ENCODE assay signal across 11 cellular contexts in the genomic region with DNA sequence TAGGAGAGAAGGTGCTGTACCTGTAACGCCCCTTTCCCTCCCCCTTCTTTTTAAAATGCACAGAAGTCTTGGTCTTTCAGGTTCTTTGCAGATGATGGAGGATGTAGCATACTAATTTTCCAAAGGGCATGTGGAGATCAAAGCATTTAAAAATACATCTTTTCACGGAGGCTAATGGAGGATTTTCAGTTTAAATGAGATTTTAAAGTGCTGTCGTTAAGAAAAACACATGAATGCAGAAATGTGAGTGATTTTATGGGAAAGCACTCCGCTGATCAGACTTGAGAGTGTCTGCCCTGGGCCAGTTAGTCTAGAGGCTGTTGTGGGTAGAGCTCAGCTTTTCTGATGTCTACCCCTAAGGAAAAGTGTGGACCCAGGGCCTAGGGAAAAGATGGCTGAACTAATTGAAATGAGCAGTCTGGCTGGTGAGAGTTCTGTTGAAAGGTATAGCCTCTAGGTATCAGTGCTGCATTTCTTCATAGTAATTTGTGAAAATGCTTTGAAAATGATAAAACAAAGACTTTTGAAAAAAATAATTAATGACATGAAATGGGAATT. TPM values are rescaled to one million over a fixed set of nuclear protein-coding genes. Genes with fewer than 3 reads are reported as not detected.
A peak's percentile ranks its signal among the peaks of the same experiment; 100 is the strongest.
DNase-seq lines count a peak whose midpoint lies in the region; ATAC-seq and TF ChIP-seq lines count a peak whose summit lies in the region.
"Had no signal": no experiment of that assay in that cellular context is flagged by ENCODE, and none has a peak within 500 bp of the region (broad histone marks: within the 10 kb centered on the region; RNA-seq: fewer than 3 reads in every experiment).

No MANE protein-coding gene starts in this region.

- 52% methylated on average over 4 of the region's 4 CpGs for WGBS in mammary epithelial cell (ENCODE audit: low coverage, missing lambda C conversion rate)
- WGBS in aorta, 2 donors: 41 to 44% methylated on average over 4 of the region's 4 CpGs
- no CpG with 5 or more reads among the region's 4 CpGs for WGBS in H9 (ENCODE audit: extremely low coverage, insufficient read length, low lambda C conversion rate)

- no peak overlapping the region for H4K5ac ChIP-seq in H9 (ENCODE audit: insufficient read length, low read depth, low read length)

- H3K36me3 Mint-ChIP-seq in mesothelial cell of epicardium (peaks cover 5% of the 10 kb centered on the region), H9 (ENCODE audit: insufficient read depth in 1 of 3, low read depth in 3 of 3) (peaks cover 0 to 6% (median 6%) of the 10 kb centered on the region in 3 experiments; a peak in 4 of 7 replicates)
- H3K36me3 Mint-ChIP-seq: naive B cell had no signal

- in situ Hi-C loops in mammary epithelial cell (cut with MboI; ENCODE audit: low sequenced_read_pairs in 2 of 2): no loop called here

- H3K27me3 Mint-ChIP-seq in mesothelial cell of epicardium (ENCODE audit: low read depth) (no peaks in the 10 kb centered on the region), H9 (ENCODE audit: low read depth) (peaks cover 21% of the 10 kb centered on the region)

- H3K36me3 ChIP-seq in left ventricle myocardium inferior: no peaks in the 10 kb centered on the region
- H3K36me3 ChIP-seq in right atrium auricular region: no peaks in the 10 kb centered on the region
- H3K36me3 ChIP-seq in mammary epithelial cell (ENCODE audit: insufficient read depth, low read length): no peaks in the 10 kb centered on the region
- H3K36me3 ChIP-seq in aorta (ENCODE audit: control insufficient read depth in 1 of 2, insufficient read depth in 2 of 2, low read length in 1 of 2): no peaks in the 10 kb centered on the region

- no peak overlapping the region for H3K23ac ChIP-seq in H9 (ENCODE audit: insufficient read length, low read depth, low read length)

- intact Hi-C loops in left ventricle myocardium inferior (cut with micrococcal nuclease) (no loop called here), mammary epithelial cell (cut with micrococcal nuclease) (no loop called here), aorta (cut with DNase I) (no loop called here), posterior cingulate gyrus (cut with DNase I) (no loop called here)

- CTCF ChIA-PET in mammary epithelial cell (lab: Charles Lee; ENCODE audit: low non-redundant PET): no interaction called here

- peaks cover 13% of the 10 kb centered on the region for H3K23me2 ChIP-seq in H9 (ENCODE audit: insufficient read length, low read depth, low read length, poor library complexity, severe bottlenecking)

- no peak overlapping the region for H3K14ac ChIP-seq in H9 (ENCODE audit: insufficient read depth, low read length)

- H2AK5ac ChIP-seq in H9 (ENCODE audit: insufficient read length, low read length): no peak overlapping the region

- H2BK5ac ChIP-seq in H9 (ENCODE audit: insufficient read length, low read length): no peak overlapping the region

- H3K4ac ChIP-seq in H9 (ENCODE audit: low read depth, low read length): no peak overlapping the region

- no peak overlapping the region for H4K8ac ChIP-seq in H9 (replicated peaks; ENCODE audit: insufficient read length, low read depth, low read length)

- H4K20me1 ChIP-seq in mammary epithelial cell (ENCODE audit: insufficient read depth, low read length): peaks cover 5% of the 10 kb centered on the region
- no peaks in the 10 kb centered on the region for H4K20me1 ChIP-seq in H9 (ENCODE audit: control insufficient read depth, insufficient read depth, insufficient read length)

- H3K27ac Mint-ChIP-seq in mesothelial cell of epicardium: peak overlapping the region; percentile 97
- H3K27ac Mint-ChIP-seq in H9: no peak overlapping the region; a peak in 1 of 7 replicates
- H3K27ac Mint-ChIP-seq: naive B cell had no signal

- H2BK12ac ChIP-seq in H9 (ENCODE audit: insufficient read length, low read depth, low read length): no peak overlapping the region

- peak overlapping the region; percentile 84 for H3K4me3 ChIP-seq in left ventricle myocardium inferior
- peak overlapping the region in 1 of 2 donors; percentile 81 for H3K4me3 ChIP-seq in right atrium auricular region
- H3K4me3 ChIP-seq in mammary epithelial cell (replicated peaks in 1 of 3; ENCODE audit: insufficient read depth in 1 of 3, low read depth in 2 of 3, low read length in 3 of 3): peak overlapping the region; percentile 11 to 89 (median 52)
- peak overlapping the region in 1 of 2 donors; percentile 99 for H3K4me3 ChIP-seq in aorta (ENCODE audit: low read length in 2 of 2)

- H3K9me3 ChIP-seq in left ventricle myocardium inferior (replicated peaks) (no peaks in the 10 kb centered on the region), right atrium auricular region (no peaks in the 10 kb centered on the region), mammary epithelial cell (replicated peaks; ENCODE audit: insufficient read depth, low read length) (no peaks in the 10 kb centered on the region), aorta (ENCODE audit: control insufficient read depth, low read length) (no peaks in the 10 kb centered on the region), H9 (ENCODE audit: control insufficient read depth, low read depth, low read length) (no peaks in the 10 kb centered on the region)

- no peak for DNase-seq in left ventricle myocardium inferior
- no peak for DNase-seq in right atrium auricular region (ENCODE audit: low spot score)
- no peak for DNase-seq in mammary epithelial cell
- no peak for DNase-seq in mesothelial cell of epicardium (ENCODE audit: low spot score in 2 of 2, unreplicated experiment in 2 of 2)
- DNase-seq in aorta: no peak
- DNase-seq in H9: no peak
- no peak for DNase-seq in posterior cingulate gyrus
- DNase-seq: anterior cingulate cortex, naive B cell, NCI-H510A had no signal

- no peak overlapping the region for H3T11ph ChIP-seq in H9 (ENCODE audit: low read length)

- H3K4me2 ChIP-seq in mammary epithelial cell (ENCODE audit: insufficient read depth, low read depth, low read length): peak overlapping the region; percentile 77
- H3K4me2 ChIP-seq in H9 (ENCODE audit: insufficient read depth, insufficient read length, low read length): no peak overlapping the region

- no peak overlapping the region for H2BK120ac ChIP-seq in H9 (ENCODE audit: low read depth, low read length, poor library complexity, severe bottlenecking)

- H3K27me3 ChIP-seq in left ventricle myocardium inferior (ENCODE audit: low read depth): no peaks in the 10 kb centered on the region
- H3K27me3 ChIP-seq in right atrium auricular region: no peaks in the 10 kb centered on the region
- H3K27me3 ChIP-seq in mammary epithelial cell (ENCODE audit: insufficient read depth, low read length): no peaks in the 10 kb centered on the region
- H3K27me3 ChIP-seq in aorta (ENCODE audit: control insufficient read depth in 1 of 2, insufficient read depth in 2 of 2, low read length in 1 of 2): no peaks in the 10 kb centered on the region
- H3K27me3 ChIP-seq in H9 (ENCODE audit: insufficient read depth, low read length): peaks cover 25% of the 10 kb centered on the region; the same call in 1 of the 2 replicates

- H3K9me3 Mint-ChIP-seq in mesothelial cell of epicardium: peaks cover 5% of the 10 kb centered on the region
- H3K9me3 Mint-ChIP-seq in H9: peaks cover 0 to 4% of the 10 kb centered on the region in 2 experiments; a peak in 3 of 5 replicates

- no TSS peak for BruUV-seq in mammary epithelial cell (replicated peaks; lab: Mats Ljungman, UMichigan)

- no peak for ATAC-seq in aorta (ENCODE audit: low FRiP score)
- no peak for ATAC-seq in HG03342 (IDR thresholded peaks at IDR 0.05; ENCODE audit: unreplicated experiment)

- H2BK15ac ChIP-seq in H9 (ENCODE audit: low read depth, low read length): no peak overlapping the region

- H3K79me1 ChIP-seq in H9 (ENCODE audit: insufficient read depth, low read depth, low read length, poor library complexity, severe bottlenecking): peaks cover 3% of the 10 kb centered on the region

- H3K27ac ChIP-seq in left ventricle myocardium inferior (replicated peaks) (no peak overlapping the region), right atrium auricular region (peak overlapping the region in 1 of 2 donors; percentile 96), mammary epithelial cell (ENCODE audit: insufficient read depth, low read depth, low read length) (peak overlapping the region; percentile 91), aorta (ENCODE audit: low read depth in 1 of 2, low read length in 2 of 2) (peak overlapping the region; percentile 23 to 46), H9 (ENCODE audit: insufficient read length, low read depth, low read length) (no peak overlapping the region)

- H3K79me2 ChIP-seq in mammary epithelial cell (ENCODE audit: insufficient read depth, low read length): peaks cover 91% of the 10 kb centered on the region
- H3K79me2 ChIP-seq in H9 (ENCODE audit: insufficient read depth, low read length): peaks cover 8% of the 10 kb centered on the region; the same call in 1 of the 2 replicates

- H4K91ac ChIP-seq in H9 (ENCODE audit: insufficient read length, low read depth, low read length): no peak overlapping the region

- dilution Hi-C loops in mammary epithelial cell (cut with HindIII; ENCODE audit: low sequenced_read_pairs): no loop called here

- H3K4me3 Mint-ChIP-seq in mesothelial cell of epicardium: no peak overlapping the region
- H3K4me3 Mint-ChIP-seq in H9: peak overlapping the region in 1 of 2 experiments; percentile 89; a peak in 3 of 5 replicates

- no peak overlapping the region for H3K56ac ChIP-seq in H9 (ENCODE audit: insufficient read length, low read depth, low read length)

- H3K4me1 Mint-ChIP-seq in mesothelial cell of epicardium: peaks cover 26% of the 10 kb centered on the region
- H3K4me1 Mint-ChIP-seq in H9: peaks cover 25 to 27% of the 10 kb centered on the region in 2 experiments

- H3K4me1 ChIP-seq in left ventricle myocardium inferior (peaks cover 74% of the 10 kb centered on the region), right atrium auricular region (peaks cover 0 to 52% of the 10 kb centered on the region in 2 donors), mammary epithelial cell (ENCODE audit: insufficient read depth, low read length) (peaks cover 58% of the 10 kb centered on the region), aorta (ENCODE audit: control insufficient read depth in 1 of 2, insufficient read depth in 2 of 2, low read length in 2 of 2) (peaks cover 9 to 10% of the 10 kb centered on the region in 2 donors), H9 (ENCODE audit: insufficient read depth, low read length) (peaks cover 3% of the 10 kb centered on the region; the same call in 1 of the 2 replicates)

- no peak overlapping the region for H2AFZ ChIP-seq in mammary epithelial cell (ENCODE audit: low read depth, low read length)
- no peak overlapping the region for H2AFZ ChIP-seq in H9 (ENCODE audit: low read length)

- H2BK20ac ChIP-seq in H9 (ENCODE audit: low read depth, low read length, poor library complexity, severe bottlenecking): no peak overlapping the region

- peak overlapping the region; percentile 89 for H3K9ac ChIP-seq in mammary epithelial cell (ENCODE audit: insufficient read depth, low read length)
- no peak overlapping the region for H3K9ac ChIP-seq in H9 (ENCODE audit: extremely low read depth, insufficient read length, low read length)

- H3K18ac ChIP-seq in H9 (ENCODE audit: insufficient read length, low read depth, low read length): no peak overlapping the region

- TF ChIP-seq CTCF in left ventricle myocardium inferior (IDR thresholded peaks at IDR 0.05; ENCODE audit: borderline replicate concordance): no peak
- no peak for TF ChIP-seq CTCF in right atrium auricular region (IDR thresholded peaks at IDR 0.05)
- no peak for TF ChIP-seq CTCF in mammary epithelial cell (conservative IDR thresholded peaks at IDR 0.05 in 1 of 2, IDR thresholded peaks at IDR 0.05 in 1 of 2; ENCODE audit: extremely low read depth in 1 of 2, insufficient read depth in 1 of 2, low read depth in 1 of 2, low read length in 2 of 2)
- TF ChIP-seq CTCF in mesothelial cell of epicardium (IDR thresholded peaks at IDR 0.05; ENCODE audit: unreplicated experiment): no peak
- TF ChIP-seq CTCF in H9 (conservative IDR thresholded peaks at IDR 0.05): no peak

RNA-seq across cellular contexts. Expression of gene AMOTL1, which starts 2.5 kb away (rescaled TPM):
- total RNA-seq in left ventricle myocardium inferior (61.1 TPM), right atrium auricular region (10 to 100 TPM; 56.7 to 59.5 TPM), mammary epithelial cell (100 to 1,000 TPM; 181 to 201 TPM), mesothelial cell of epicardium (77.0 to 78.5 TPM (median 77.8 TPM) in 3 replicates), aorta (10 to 100 TPM; 66.2 to 78.5 TPM), H9 (2021) (18.5 and 20.2 TPM in 2 replicates)
- polyA plus RNA-seq in mammary epithelial cell (87.4 TPM), aorta (10 to 100 TPM; 12.5 to 13.0 TPM)
- 304 TPM for polyA minus RNA-seq in mammary epithelial cell

Comparison
In these comparisons a context has a peak if more than half of its experiments do, and no peak if none do; other contexts are left out.
1. H3K27ac ChIP-seq: peak in mammary epithelial cell (single experiment) and aorta (2 of 2); none in left ventricle myocardium inferior (single experiment) and H9 (single experiment).